ENCODE assay signal across 1 cellular context in the genomic region with DNA sequence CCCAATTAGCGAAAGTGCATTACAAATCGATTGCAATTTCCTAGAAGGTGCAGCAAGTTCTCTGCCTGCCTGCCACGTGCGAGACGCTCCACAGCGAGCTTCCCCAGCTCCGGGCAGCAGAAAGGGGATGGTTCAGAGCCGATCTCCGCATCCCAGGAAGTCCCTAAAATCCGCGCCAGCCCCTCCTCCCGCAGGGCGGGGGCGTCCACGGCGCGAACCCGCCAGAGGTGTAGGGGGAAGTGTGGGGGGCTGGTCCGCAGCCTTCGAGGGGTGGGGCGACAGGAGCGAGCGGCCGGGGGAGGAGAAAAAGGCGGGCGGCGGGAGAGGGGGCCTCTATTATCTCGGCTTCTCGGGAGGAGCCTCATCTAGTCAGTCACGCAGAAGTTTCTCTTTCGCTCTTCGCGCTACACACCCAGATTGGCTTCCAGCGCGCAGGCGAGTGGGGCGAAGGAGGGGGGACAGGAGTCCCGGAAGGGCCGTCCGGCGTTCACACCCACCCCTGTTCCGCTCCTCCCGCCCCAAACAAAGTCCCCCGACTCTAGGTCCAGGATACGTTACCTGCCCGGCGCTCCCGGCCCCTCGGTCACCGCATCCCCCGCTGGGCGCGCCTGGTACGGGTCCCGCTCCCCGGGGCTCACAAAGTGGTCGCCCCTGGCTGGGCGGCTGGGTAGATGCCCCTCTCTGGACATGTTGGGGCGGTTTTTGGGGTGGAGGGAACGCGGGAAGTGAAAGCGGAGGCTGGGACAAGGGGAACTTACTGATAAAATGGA.
TF ChIP-seq lines count a peak whose summit lies in the region.

No MANE protein-coding gene starts in this region.

TF ChIP-seq in K562, 482 proteins besides CTCF, POLR2A, EP300 and RAD21 (continued from another document and continues in another):
- TF ChIP-seq, protein P1, sequence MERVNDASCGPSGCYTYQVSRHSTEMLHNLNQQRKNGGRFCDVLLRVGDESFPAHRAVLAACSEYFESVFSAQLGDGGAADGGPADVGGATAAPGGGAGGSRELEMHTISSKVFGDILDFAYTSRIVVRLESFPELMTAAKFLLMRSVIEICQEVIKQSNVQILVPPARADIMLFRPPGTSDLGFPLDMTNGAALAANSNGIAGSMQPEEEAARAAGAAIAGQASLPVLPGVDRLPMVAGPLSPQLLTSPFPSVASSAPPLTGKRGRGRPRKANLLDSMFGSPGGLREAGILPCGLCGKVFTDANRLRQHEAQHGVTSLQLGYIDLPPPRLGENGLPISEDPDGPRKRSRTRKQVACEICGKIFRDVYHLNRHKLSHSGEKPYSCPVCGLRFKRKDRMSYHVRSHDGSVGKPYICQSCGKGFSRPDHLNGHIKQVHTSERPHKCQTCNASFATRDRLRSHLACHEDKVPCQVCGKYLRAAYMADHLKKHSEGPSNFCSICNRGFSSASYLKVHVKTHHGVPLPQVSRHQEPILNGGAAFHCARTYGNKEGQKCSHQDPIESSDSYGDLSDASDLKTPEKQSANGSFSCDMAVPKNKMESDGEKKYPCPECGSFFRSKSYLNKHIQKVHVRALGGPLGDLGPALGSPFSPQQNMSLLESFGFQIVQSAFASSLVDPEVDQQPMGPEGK (CRISPR knock-in tag; IDR thresholded peaks at IDR 0.05; ENCODE audit: borderline replicate concordance), result no peak
- TF ChIP-seq KLF10 (CRISPR knock-in tag; IDR thresholded peaks at IDR 0.05) (no peak; the same call in 1 of the 2 replicates), NCOA6 (IDR thresholded peaks at IDR 0.05) (no peak), JUN (IDR thresholded peaks at IDR 0.05; ENCODE audit: borderline replicate concordance, low read depth, low read length) (no peak), JUN (CRISPR knock-in tag; IDR thresholded peaks at IDR 0.05; ENCODE audit: borderline replicate concordance) (no peak), ZNF766 (CRISPR knock-in tag; conservative IDR thresholded peaks at IDR 0.05) (no peak), NFE2 (IDR thresholded peaks at IDR 0.05; ENCODE audit: low read depth) (no peak), NFYB (IDR thresholded peaks at IDR 0.05; ENCODE audit: extremely low read depth, insufficient read length) (no peak), COPS2 (conservative IDR thresholded peaks at IDR 0.05) (no peak), CSDE1 (IDR thresholded peaks at IDR 0.05) (no peak), GTF2E2 (tag; IDR thresholded peaks at IDR 0.05) (no peak; the same call in 1 of the 2 replicates), TCF7L2 (IDR thresholded peaks at IDR 0.05; ENCODE audit: low read depth, low read length) (no peak), LEF1 (IDR thresholded peaks at IDR 0.05) (0 out of 2 replicates have a peak, but pooled peaks have one; percentile 49), GATA2 (CRISPR knock-in tag; IDR thresholded peaks at IDR 0.05) (no peak), RCOR1 (IDR thresholded peaks at IDR 0.05; ENCODE audit: borderline replicate concordance in 1 of 2, low read depth in 2 of 2, low read length in 2 of 2) (peak; percentile 14 to 65; a peak in 2 of 4 replicates), NCOR1 (IDR thresholded peaks at IDR 0.05) (no peak; the same call in none of the 2 replicates), ZNF384 (IDR thresholded peaks at IDR 0.05; ENCODE audit: low read depth, low read length) (no peak; the same call in none of the 2 replicates)
- TF ChIP-seq, protein P2, sequence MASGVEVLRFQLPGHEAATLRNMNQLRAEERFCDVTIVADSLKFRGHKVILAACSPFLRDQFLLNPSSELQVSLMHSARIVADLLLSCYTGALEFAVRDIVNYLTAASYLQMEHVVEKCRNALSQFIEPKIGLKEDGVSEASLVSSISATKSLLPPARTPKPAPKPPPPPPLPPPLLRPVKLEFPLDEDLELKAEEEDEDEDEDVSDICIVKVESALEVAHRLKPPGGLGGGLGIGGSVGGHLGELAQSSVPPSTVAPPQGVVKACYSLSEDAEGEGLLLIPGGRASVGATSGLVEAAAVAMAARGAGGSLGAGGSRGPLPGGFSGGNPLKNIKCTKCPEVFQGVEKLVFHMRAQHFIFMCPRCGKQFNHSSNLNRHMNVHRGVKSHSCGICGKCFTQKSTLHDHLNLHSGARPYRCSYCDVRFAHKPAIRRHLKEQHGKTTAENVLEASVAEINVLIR (CRISPR knock-in tag; IDR thresholded peaks at IDR 0.05), result no peak
- TF ChIP-seq, protein P3, sequence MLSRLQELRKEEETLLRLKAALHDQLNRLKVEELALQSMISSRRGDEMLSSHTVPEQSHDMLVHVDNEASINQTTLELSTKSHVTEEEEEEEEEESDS (CRISPR knock-in tag; IDR thresholded peaks at IDR 0.05), result no peak
- TF ChIP-seq, protein P4, sequence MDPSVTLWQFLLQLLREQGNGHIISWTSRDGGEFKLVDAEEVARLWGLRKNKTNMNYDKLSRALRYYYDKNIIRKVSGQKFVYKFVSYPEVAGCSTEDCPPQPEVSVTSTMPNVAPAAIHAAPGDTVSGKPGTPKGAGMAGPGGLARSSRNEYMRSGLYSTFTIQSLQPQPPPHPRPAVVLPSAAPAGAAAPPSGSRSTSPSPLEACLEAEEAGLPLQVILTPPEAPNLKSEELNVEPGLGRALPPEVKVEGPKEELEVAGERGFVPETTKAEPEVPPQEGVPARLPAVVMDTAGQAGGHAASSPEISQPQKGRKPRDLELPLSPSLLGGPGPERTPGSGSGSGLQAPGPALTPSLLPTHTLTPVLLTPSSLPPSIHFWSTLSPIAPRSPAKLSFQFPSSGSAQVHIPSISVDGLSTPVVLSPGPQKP (CRISPR knock-in tag; IDR thresholded peaks at IDR 0.05), result no peak
- TF ChIP-seq, protein P5, sequence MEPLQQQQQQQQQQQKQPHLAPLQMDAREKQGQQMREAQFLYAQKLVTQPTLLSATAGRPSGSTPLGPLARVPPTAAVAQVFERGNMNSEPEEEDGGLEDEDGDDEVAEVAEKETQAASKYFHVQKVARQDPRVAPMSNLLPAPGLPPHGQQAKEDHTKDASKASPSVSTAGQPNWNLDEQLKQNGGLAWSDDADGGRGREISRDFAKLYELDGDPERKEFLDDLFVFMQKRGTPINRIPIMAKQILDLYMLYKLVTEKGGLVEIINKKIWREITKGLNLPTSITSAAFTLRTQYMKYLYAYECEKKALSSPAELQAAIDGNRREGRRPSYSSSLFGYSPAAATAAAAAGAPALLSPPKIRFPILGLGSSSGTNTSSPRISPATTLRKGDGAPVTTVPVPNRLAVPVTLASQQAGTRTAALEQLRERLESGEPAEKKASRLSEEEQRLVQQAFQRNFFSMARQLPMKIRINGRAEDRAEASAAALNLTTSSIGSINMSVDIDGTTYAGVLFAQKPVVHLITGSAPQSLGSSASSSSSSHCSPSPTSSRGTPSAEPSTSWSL (CRISPR knock-in tag; IDR thresholded peaks at IDR 0.05; ENCODE audit: borderline replicate concordance), result no peak
- TF ChIP-seq, protein P6, sequence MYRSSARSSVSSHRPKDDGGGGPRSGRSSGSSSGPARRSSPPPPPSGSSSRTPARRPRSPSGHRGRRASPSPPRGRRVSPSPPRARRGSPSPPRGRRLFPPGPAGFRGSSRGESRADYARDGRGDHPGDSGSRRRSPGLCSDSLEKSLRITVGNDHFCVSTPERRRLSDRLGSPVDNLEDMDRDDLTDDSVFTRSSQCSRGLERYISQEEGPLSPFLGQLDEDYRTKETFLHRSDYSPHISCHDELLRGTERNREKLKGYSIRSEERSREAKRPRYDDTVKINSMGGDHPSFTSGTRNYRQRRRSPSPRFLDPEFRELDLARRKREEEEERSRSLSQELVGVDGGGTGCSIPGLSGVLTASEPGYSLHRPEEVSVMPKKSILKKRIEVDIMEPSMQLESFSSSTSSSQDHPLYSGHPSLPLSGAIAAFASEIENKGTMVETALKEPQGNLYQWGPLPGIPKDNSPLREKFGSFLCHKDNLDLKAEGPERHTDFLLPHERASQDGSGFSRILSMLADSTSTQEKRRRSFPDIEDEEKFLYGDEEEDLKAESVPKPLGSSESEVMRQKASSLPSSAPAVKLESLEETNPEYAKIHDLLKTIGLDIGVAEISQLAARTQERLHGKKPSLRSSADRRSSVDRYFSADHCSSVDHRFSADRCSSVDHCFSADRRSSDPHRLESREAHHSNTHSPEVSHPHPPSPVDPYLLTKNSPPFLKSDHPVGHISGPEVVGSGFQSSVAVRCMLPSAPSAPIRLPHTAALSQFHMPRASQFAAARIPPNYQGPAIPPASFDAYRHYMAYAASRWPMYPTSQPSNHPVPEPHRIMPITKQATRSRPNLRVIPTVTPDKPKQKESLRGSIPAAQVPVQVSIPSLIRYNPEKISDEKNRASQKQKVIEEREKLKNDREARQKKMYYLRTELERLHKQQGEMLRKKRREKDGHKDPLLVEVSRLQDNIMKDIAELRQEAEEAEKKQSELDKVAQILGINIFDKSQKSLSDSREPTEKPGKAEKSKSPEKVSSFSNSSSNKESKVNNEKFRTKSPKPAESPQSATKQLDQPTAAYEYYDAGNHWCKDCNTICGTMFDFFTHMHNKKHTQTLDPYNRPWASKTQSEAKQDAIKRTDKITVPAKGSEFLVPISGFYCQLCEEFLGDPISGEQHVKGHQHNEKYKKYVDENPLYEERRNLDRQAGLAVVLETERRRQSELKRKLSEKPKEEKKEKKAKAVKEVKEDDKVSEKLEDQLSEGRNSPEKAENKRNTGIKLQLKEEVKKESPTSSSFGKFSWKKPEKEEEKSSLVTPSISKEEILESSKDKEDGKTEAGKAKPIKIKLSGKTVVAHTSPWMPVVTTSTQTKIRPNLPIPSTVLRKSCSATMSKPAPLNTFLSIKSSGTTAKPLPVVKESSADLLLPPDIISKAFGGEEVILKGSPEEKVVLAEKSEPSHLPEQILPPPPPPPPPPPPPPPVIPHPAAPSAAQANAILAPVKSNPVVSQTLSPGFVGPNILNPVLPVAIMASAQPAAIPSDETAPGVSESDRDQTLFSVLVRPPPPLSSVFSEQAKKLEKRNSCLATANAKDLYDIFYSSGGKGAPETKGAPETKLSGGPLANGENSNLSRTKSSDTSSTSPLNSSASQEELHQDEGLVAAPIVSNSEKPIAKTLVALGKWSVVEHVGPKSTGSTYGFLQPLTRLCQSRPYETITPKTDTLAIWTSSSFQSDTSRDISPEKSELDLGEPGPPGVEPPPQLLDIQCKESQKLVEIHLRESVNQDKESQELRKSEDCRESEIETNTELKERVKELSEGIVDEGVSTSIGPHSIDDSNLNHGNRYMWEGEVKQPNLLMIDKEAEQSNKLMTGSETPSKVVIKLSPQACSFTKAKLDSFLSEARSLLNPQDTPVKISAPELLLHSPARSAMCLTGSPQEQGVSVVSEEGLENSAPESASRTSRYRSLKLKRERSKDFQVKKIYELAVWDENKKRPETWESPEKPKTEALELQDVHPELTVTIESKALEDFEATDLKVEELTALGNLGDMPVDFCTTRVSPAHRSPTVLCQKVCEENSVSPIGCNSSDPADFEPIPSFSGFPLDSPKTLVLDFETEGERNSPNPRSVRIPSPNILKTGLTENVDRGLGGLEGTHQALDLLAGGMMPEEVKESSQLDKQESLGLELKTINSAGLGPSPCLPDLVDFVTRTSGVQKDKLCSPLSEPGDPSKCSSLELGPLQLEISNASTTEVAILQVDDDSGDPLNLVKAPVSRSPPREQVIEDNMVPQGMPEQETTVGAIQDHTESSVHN (IDR thresholded peaks at IDR 0.05; ENCODE audit: borderline replicate concordance in 1 of 2, low read depth in 1 of 2), result 0 out of 4 replicates have a peak, but pooled peaks of 1 of the 2 experiments have one; percentile 15
- TF ChIP-seq, protein P7, sequence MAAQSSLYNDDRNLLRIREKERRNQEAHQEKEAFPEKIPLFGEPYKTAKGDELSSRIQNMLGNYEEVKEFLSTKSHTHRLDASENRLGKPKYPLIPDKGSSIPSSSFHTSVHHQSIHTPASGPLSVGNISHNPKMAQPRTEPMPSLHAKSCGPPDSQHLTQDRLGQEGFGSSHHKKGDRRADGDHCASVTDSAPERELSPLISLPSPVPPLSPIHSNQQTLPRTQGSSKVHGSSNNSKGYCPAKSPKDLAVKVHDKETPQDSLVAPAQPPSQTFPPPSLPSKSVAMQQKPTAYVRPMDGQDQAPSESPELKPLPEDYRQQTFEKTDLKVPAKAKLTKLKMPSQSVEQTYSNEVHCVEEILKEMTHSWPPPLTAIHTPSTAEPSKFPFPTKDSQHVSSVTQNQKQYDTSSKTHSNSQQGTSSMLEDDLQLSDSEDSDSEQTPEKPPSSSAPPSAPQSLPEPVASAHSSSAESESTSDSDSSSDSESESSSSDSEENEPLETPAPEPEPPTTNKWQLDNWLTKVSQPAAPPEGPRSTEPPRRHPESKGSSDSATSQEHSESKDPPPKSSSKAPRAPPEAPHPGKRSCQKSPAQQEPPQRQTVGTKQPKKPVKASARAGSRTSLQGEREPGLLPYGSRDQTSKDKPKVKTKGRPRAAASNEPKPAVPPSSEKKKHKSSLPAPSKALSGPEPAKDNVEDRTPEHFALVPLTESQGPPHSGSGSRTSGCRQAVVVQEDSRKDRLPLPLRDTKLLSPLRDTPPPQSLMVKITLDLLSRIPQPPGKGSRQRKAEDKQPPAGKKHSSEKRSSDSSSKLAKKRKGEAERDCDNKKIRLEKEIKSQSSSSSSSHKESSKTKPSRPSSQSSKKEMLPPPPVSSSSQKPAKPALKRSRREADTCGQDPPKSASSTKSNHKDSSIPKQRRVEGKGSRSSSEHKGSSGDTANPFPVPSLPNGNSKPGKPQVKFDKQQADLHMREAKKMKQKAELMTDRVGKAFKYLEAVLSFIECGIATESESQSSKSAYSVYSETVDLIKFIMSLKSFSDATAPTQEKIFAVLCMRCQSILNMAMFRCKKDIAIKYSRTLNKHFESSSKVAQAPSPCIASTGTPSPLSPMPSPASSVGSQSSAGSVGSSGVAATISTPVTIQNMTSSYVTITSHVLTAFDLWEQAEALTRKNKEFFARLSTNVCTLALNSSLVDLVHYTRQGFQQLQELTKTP (IDR thresholded peaks at IDR 0.05; ENCODE audit: low read depth in 1 of 2, partially characterized antibody in 2 of 2), result peak; percentile 18 to 38
- TF ChIP-seq, protein P8, sequence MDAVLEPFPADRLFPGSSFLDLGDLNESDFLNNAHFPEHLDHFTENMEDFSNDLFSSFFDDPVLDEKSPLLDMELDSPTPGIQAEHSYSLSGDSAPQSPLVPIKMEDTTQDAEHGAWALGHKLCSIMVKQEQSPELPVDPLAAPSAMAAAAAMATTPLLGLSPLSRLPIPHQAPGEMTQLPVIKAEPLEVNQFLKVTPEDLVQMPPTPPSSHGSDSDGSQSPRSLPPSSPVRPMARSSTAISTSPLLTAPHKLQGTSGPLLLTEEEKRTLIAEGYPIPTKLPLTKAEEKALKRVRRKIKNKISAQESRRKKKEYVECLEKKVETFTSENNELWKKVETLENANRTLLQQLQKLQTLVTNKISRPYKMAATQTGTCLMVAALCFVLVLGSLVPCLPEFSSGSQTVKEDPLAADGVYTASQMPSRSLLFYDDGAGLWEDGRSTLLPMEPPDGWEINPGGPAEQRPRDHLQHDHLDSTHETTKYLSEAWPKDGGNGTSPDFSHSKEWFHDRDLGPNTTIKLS (IDR thresholded peaks at IDR 0.05; ENCODE audit: borderline replicate concordance, low read depth), result 0 out of 2 replicates have a peak, but pooled peaks have one; percentile 26
- TF ChIP-seq, protein P9, sequence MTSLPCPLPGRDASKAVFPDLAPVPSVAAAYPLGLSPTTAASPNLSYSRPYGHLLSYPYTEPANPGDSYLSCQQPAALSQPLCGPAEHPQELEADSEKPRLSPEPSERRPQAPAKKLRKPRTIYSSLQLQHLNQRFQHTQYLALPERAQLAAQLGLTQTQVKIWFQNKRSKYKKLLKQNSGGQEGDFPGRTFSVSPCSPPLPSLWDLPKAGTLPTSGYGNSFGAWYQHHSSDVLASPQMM (CRISPR knock-in tag; IDR thresholded peaks at IDR 0.05), result no peak
- TF ChIP-seq, protein P10, sequence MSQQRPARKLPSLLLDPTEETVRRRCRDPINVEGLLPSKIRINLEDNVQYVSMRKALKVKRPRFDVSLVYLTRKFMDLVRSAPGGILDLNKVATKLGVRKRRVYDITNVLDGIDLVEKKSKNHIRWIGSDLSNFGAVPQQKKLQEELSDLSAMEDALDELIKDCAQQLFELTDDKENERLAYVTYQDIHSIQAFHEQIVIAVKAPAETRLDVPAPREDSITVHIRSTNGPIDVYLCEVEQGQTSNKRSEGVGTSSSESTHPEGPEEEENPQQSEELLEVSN (IDR thresholded peaks at IDR 0.05; ENCODE audit: borderline replicate concordance in 1 of 2, extremely low read depth in 1 of 2, insufficient read depth in 1 of 2, insufficient read length in 1 of 2, low read depth in 1 of 2, low read length in 1 of 2, poor library complexity in 1 of 2, severe bottlenecking in 1 of 2), result peak; percentile 70 to 78
